Comparison of ENCODE assay signal across 9 cellular contexts in the genomic region with DNA sequence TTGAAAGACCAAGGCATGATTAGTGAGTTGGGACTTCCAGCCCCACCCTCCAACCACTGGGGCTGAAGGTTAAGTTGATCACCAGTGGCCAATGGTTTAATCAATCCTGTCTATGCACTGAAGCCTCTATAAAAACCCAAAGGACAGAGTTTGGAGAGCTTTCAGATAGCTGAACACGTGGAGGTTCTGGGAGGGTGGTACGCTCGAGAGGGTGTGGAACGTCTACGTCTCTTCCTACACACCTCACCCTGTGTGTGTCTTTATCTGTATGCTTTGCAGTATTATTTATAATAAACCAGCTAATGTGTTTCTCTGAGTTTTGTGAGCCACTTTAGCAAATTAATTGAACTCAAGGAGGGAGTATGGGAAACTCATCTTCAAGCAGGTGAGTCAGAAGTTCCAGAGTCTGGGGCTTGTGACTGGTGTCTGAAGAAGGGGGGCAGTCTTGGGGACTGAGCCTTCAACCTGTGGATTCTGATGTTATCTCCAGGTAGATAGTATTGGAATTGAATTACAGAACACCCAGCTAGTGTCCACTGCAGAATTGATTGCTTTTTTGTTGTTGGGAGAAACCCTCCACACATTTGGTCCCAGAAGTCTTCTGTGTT. TPM values are rescaled to one million over a fixed set of nuclear protein-coding genes. Genes with fewer than 3 reads are reported as not detected.
DNase-seq lines count a peak whose midpoint lies in the region; ATAC-seq and TF ChIP-seq lines count a peak whose summit lies in the region.
"Had no signal": no experiment of that assay in that cellular context is flagged by ENCODE, and none has a peak within 500 bp of the region (broad histone marks: within the 10 kb centered on the region; RNA-seq: fewer than 3 reads in every experiment).

No MANE protein-coding gene starts in this region.

- no peak overlapping the region for H2AFZ ChIP-seq in PC-9

- peak; percentile 31 for ATAC-seq in HG02678 (IDR thresholded peaks at IDR 0.05; ENCODE audit: unreplicated experiment)
- peak; percentile 52 for ATAC-seq in left lung

- H3K79me2 ChIP-seq in PC-9 (ENCODE audit: low read depth), result peaks cover 89% of the 10 kb centered on the region

- intact Hi-C loops in left lung (cut with DNase I), result no loop called here
- intact Hi-C loops in stomach (cut with DNase I; ENCODE audit: low total_unique reads), result no loop called here
- intact Hi-C loops in PC-9 (cut with micrococcal nuclease; ENCODE audit: unreplicated experiment), result no loop called here

- 80 to 91% (median 88%) methylated on average over 5 of the region's 5 CpGs for WGBS in stomach, 5 donors

- no peak for TF ChIP-seq CTCF in left lung (IDR thresholded peaks at IDR 0.05)
- TF ChIP-seq CTCF in stomach (IDR thresholded peaks at IDR 0.05), result no peak
- TF ChIP-seq CTCF in PC-9 (conservative IDR thresholded peaks at IDR 0.05), result no peak

- DNase-seq in activated CD8-positive, alpha-beta memory T cell treated with anti-CD3 and anti-CD28 coated beads for 4 hours (ENCODE audit: low read depth in 2 of 2), result peak; percentile 52 to 81
- DNase-seq in left lung, result no peak
- peak; percentile 42 for DNase-seq in stimulated activated CD8-positive, alpha-beta memory T cell treated with anti-CD3 and anti-CD28 coated beads, Interleukin-7, amount 100 ng/mL, for 24 hours (ENCODE audit: low read depth)
- no peak for DNase-seq in NAMALWA (ENCODE audit: low spot score)
- DNase-seq in stomach, result no peak
- DNase-seq in PC-9, result no peak
- no peak for DNase-seq in NCI-H2227 treated with DMSO at 0.1 percent for 48 hours (lab: John Stamatoyannopoulos, UW)
- DNase-seq: substantia nigra had no signal

- H3K9me2 ChIP-seq in PC-9 (ENCODE audit: insufficient read depth), result no peaks in the 10 kb centered on the region

- TF ChIP-seq POLR2A in stomach (IDR thresholded peaks at IDR 0.05), result no peak

- H3K27me3 ChIP-seq in left lung (no peaks in the 10 kb centered on the region), stomach (no peaks in the 10 kb centered on the region), PC-9 (ENCODE audit: insufficient read depth, low read depth) (no peaks in the 10 kb centered on the region)

- H3K27ac ChIP-seq in left lung, result no peak overlapping the region
- H3K27ac ChIP-seq in stomach, result no peak overlapping the region
- H3K27ac ChIP-seq in PC-9, result no peak overlapping the region

- TF ChIP-seq EP300 in stomach (IDR thresholded peaks at IDR 0.05), result no peak

- no peak overlapping the region for H3K4me3 ChIP-seq in left lung
- no peak overlapping the region for H3K4me3 ChIP-seq in stomach
- H3K4me3 ChIP-seq in PC-9, result no peak overlapping the region

- H3K36me3 ChIP-seq in left lung, result peaks cover 0 to 19% of the 10 kb centered on the region in 2 donors
- H3K36me3 ChIP-seq in stomach, result peaks cover 0 to 19% (median 15%) of the 10 kb centered on the region in 4 donors
- no peaks in the 10 kb centered on the region; the same call in 1 of the 2 replicates for H3K36me3 ChIP-seq in PC-9 (ENCODE audit: low read depth)

- no peak overlapping the region for H3K4me2 ChIP-seq in PC-9

- no TSS peak for BruUV-seq in PC-9 (replicated peaks; lab: Mats Ljungman, UMichigan)

- CTCF ChIA-PET in PC-9 (lab: Charles Lee), result no interaction called here

- H3K4me1 ChIP-seq in left lung (peaks cover 0 to 68% of the 10 kb centered on the region in 2 donors), stomach (peaks cover 10 to 70% (median 27%) of the 10 kb centered on the region in 4 donors), PC-9 (replicated peaks; ENCODE audit: insufficient read depth) (no peaks in the 10 kb centered on the region)

- peaks cover 80% of the 10 kb centered on the region for H4K20me1 ChIP-seq in PC-9 (ENCODE audit: insufficient read depth)

- H3K9me3 ChIP-seq in left lung (no peaks in the 10 kb centered on the region), stomach (no peaks in the 10 kb centered on the region), PC-9 (ENCODE audit: insufficient read depth, low read depth) (no peaks in the 10 kb centered on the region)

- H3F3A ChIP-seq in PC-9 (ENCODE audit: insufficient read depth, low read depth), result no peaks in the 10 kb centered on the region; the same call in 1 of the 2 replicates

- POLR2A ChIA-PET in PC-9 (lab: Charles Lee; ENCODE audit: unreplicated experiment), result no interaction called here

RNA-seq across cellular contexts. Expression of a gene that starts 20.3 kb away (rescaled TPM):
- total RNA-seq in left lung (100 to 1,000 TPM; 213 to 324 TPM), stomach (100 to 1,000 TPM in 4 of 5 donors, 10 to 100 TPM in 1; 82.6 to 189 (median 111) TPM), PC-9 (2021) (220 and 222 TPM in 2 replicates)
- polyA plus RNA-seq in stomach, result 10 to 100 TPM; 41.6 to 94.7 (median 70.0) TPM

Comparison
In these comparisons a context has a peak if more than half of its experiments do, and no peak if none do; other contexts are left out.
1. DNase-seq: peak in activated CD8-positive, alpha-beta memory T cell treated with anti-CD3 and anti-CD28 coated beads for 4 hours (2 of 2) and stimulated activated CD8-positive, alpha-beta memory T cell treated with anti-CD3 and anti-CD28 coated beads, Interleukin-7, amount 100 ng/mL, for 24 hours (single experiment); none in left lung (0 of 2), NAMALWA (single experiment), stomach (single experiment), PC-9 (0 of 2) and NCI-H2227 treated with DMSO at 0.1 percent for 48 hours (single experiment).